ENCODE assay signal across 8 cellular contexts in the genomic region with DNA sequence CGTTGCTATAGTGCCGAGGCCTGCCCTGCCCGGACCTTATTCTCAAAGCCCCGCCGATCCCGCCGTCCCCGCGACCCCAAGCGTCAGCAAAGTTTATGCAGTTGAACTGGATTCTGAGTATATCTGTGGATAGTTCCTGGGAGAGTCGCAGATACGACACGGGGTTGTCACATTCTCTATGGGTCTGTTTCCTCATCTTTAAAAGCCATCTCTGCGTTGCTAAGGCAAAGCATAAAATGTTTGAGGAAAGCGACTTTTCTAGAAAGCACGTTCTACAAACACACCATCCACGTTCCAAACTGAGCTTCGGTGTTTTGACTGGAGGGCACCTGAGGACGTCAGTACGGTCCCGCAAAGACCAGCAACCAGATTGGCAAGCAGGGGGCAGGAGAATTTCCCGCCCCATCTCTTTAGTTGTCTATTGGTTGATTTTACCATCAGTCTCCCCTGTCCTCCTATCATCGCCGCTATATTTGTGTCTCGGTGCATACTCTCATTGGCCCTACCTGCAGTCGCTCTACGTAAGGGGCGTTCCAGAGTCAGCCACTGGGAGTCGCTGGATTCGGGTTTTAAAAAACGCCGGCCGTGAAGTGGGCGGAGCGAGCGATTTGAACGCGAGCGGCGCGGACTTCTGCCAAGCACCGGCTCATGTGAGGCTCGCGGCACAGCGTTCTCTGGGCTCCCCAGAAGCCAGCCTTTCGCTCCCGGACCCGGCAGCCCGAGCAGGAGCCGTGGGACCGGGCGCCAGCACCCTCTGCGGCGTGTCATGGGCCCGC. TPM values are rescaled to one million over a fixed set of nuclear protein-coding genes. Genes with fewer than 3 reads are reported as not detected.
A peak's percentile ranks its signal among the peaks of the same experiment; 100 is the strongest.
DNase-seq lines count a peak whose midpoint lies in the region; TF ChIP-seq lines count a peak whose summit lies in the region.

A gene (plus strand): TSS at position 626 of the 776 bp plus-strand sequence. CDS start 141 bp downstream, at position 767.

- no peaks in the 10 kb centered on the region for H3K9me2 ChIP-seq in MM.1S (replicated peaks; ENCODE audit: insufficient read depth, low read length)
- H3K9me2 ChIP-seq in neural cell (ENCODE audit: insufficient read depth, low read length): no peaks in the 10 kb centered on the region

- TF ChIP-seq RAD21 in neural cell (conservative IDR thresholded peaks at IDR 0.05): peak; percentile 28

- no peak for TF ChIP-seq POLR2A in stomach (IDR thresholded peaks at IDR 0.05)

- H3K4me2 ChIP-seq in MM.1S (ENCODE audit: low read depth, low read length): peak within 1 kb of the TSS; percentile 91
- H3K4me2 ChIP-seq in neural cell (ENCODE audit: low read length): peak within 1 kb of the TSS; percentile 67

- H3K27ac ChIP-seq in MM.1S (ENCODE audit: low read length) (peak within 1 kb of the TSS; percentile 31; the same call in 1 of the 2 replicates), neural cell (ENCODE audit: low read length) (peak within 1 kb of the TSS; percentile 18), stomach (peak within 1 kb of the TSS in 3 of 5 donors; percentile 48 to 72 (median 69))

- no peak for TF ChIP-seq CTCF in MM.1S (IDR thresholded peaks at IDR 0.05; ENCODE audit: low read length)
- TF ChIP-seq CTCF in fibroblast of villous mesenchyme (IDR thresholded peaks at IDR 0.05; ENCODE audit: insufficient read depth, low read depth, low read length): peak; percentile 22
- peak; percentile 64 for TF ChIP-seq CTCF in neural cell (IDR thresholded peaks at IDR 0.05; ENCODE audit: poor library complexity, severe bottlenecking)
- TF ChIP-seq CTCF in stomach (IDR thresholded peaks at IDR 0.05): peak in 4 of 7 experiments; percentile 20 to 60 (median 50)

- peak within 1 kb of the TSS; percentile 66 for H3K9ac ChIP-seq in MM.1S (ENCODE audit: low read length)
- H3K9ac ChIP-seq in neural cell (ENCODE audit: low read length): no peak within 1 kb of the TSS

- peak within 1 kb of the TSS; percentile 80 for H3K4me3 ChIP-seq in HAP-1
- H3K4me3 ChIP-seq in MM.1S (ENCODE audit: low read length): peak within 1 kb of the TSS; percentile 73
- peak within 1 kb of the TSS; percentile 84 for H3K4me3 ChIP-seq in fibroblast of villous mesenchyme (ENCODE audit: low read depth, low read length)
- peak within 1 kb of the TSS; percentile 67 for H3K4me3 ChIP-seq in neural cell (ENCODE audit: low read length)
- peak within 1 kb of the TSS; percentile 68 to 95 (median 86) for H3K4me3 ChIP-seq in stomach

- H2AFZ ChIP-seq in MM.1S (ENCODE audit: low read length) (peak within 1 kb of the TSS; percentile 84), neural cell (ENCODE audit: low read depth, low read length) (no peak within 1 kb of the TSS)

- H3K79me2 ChIP-seq in MM.1S (ENCODE audit: low read length) (peaks cover 39% of the 10 kb centered on the region), neural cell (replicated peaks; ENCODE audit: insufficient read depth, low read length) (no peaks in the 10 kb centered on the region)

- no peaks in the 10 kb centered on the region for H3K27me3 ChIP-seq in HAP-1 (ENCODE audit: low read depth)
- no peaks in the 10 kb centered on the region for H3K27me3 ChIP-seq in MM.1S (replicated peaks; ENCODE audit: insufficient read depth, low read length)
- H3K27me3 ChIP-seq in neural cell (ENCODE audit: insufficient read depth, low read depth, low read length): no peaks in the 10 kb centered on the region
- H3K27me3 ChIP-seq in stomach: peaks cover 0 to 18% (median 5%) of the 10 kb centered on the region in 3 donors

- peaks cover 14% of the 10 kb centered on the region for H3K9me3 ChIP-seq in HAP-1
- H3K9me3 ChIP-seq in MM.1S (replicated peaks; ENCODE audit: insufficient read depth, low read length): no peaks in the 10 kb centered on the region
- no peaks in the 10 kb centered on the region for H3K9me3 ChIP-seq in neural cell (ENCODE audit: low read length)
- peaks cover 0 to under 1% (median 0%) of the 10 kb centered on the region in 4 donors for H3K9me3 ChIP-seq in stomach

- no peaks in the 10 kb centered on the region; the same call in 1 of the 2 replicates for H3F3A ChIP-seq in MM.1S (ENCODE audit: insufficient read depth, low read length)
- no peaks in the 10 kb centered on the region for H3F3A ChIP-seq in neural cell (ENCODE audit: insufficient read depth, low read length, poor library complexity, severe bottlenecking)

- WGBS in stomach, 5 donors: 1 to 2% (median 2%) methylated on average over 36 to 55 of the region's 55 CpGs

- intact Hi-C loops in stomach (cut with DNase I; ENCODE audit: low total_unique reads): no loop called here

- no peaks in the 10 kb centered on the region for H4K20me1 ChIP-seq in MM.1S (ENCODE audit: insufficient read depth, low read length)
- H4K20me1 ChIP-seq in neural cell (ENCODE audit: insufficient read depth): no peaks in the 10 kb centered on the region

- DNase-seq in G401 (ENCODE audit: low spot score): peak; percentile 99
- peak; percentile 98 for DNase-seq in HAP-1 (ENCODE audit: low spot score in 2 of 2)
- DNase-seq in MM.1S: peak; percentile 99
- peak; percentile 99 for DNase-seq in SIG-M5 (lab: John Stamatoyannopoulos, UW)
- DNase-seq in activated gamma-delta T cell (lab: John Stamatoyannopoulos, UW): peak; percentile 67
- DNase-seq in fibroblast of villous mesenchyme (ENCODE audit: low read depth): peak; percentile 100
- DNase-seq in stomach: peak; percentile 98

- H3K4me1 ChIP-seq in HAP-1: peaks cover 4% of the 10 kb centered on the region
- no peaks in the 10 kb centered on the region for H3K4me1 ChIP-seq in MM.1S (ENCODE audit: low read length)
- peaks cover 13 to 24% (median 16%) of the 10 kb centered on the region in 4 donors for H3K4me1 ChIP-seq in stomach

- TF ChIP-seq EP300 in neural cell (conservative IDR thresholded peaks at IDR 0.05; ENCODE audit: poor library complexity, severe bottlenecking) (peak; percentile 17), stomach (IDR thresholded peaks at IDR 0.05) (no peak)

- in situ Hi-C loops in G401 (cut with HindIII; ENCODE audit: low sequenced_read_pairs): no loop called here
- in situ Hi-C loops in HAP-1 (cut with MboI; ENCODE audit: low sequenced_read_pairs): no loop called here

- H3K36me3 ChIP-seq in HAP-1 (replicated peaks) (peaks cover 31% of the 10 kb centered on the region), MM.1S (replicated peaks; ENCODE audit: insufficient read depth, low read length) (no peaks in the 10 kb centered on the region), neural cell (ENCODE audit: insufficient read depth, low read length) (no peaks in the 10 kb centered on the region), stomach (peaks cover 2 to 12% (median 12%) of the 10 kb centered on the region in 4 donors)

TF ChIP-seq in neural cell, 6 proteins besides CTCF, POLR2A, EP300 and RAD21:
- TF ChIP-seq MXI1 (conservative IDR thresholded peaks at IDR 0.05; ENCODE audit: poor library complexity, severe bottlenecking) (peak; percentile 99), POLR2AphosphoS5 (IDR thresholded peaks at IDR 0.05) (peak; percentile 53), EZH2 (IDR thresholded peaks at IDR 0.05; ENCODE audit: borderline replicate concordance, insufficient read depth, low read length, poor library complexity, severe bottlenecking) (no peak), SMC3 (conservative IDR thresholded peaks at IDR 0.05; ENCODE audit: poor library complexity) (peak; percentile 46), TAF1 (IDR thresholded peaks at IDR 0.05; ENCODE audit: low read depth) (no peak)
- TF ChIP-seq, protein P1, sequence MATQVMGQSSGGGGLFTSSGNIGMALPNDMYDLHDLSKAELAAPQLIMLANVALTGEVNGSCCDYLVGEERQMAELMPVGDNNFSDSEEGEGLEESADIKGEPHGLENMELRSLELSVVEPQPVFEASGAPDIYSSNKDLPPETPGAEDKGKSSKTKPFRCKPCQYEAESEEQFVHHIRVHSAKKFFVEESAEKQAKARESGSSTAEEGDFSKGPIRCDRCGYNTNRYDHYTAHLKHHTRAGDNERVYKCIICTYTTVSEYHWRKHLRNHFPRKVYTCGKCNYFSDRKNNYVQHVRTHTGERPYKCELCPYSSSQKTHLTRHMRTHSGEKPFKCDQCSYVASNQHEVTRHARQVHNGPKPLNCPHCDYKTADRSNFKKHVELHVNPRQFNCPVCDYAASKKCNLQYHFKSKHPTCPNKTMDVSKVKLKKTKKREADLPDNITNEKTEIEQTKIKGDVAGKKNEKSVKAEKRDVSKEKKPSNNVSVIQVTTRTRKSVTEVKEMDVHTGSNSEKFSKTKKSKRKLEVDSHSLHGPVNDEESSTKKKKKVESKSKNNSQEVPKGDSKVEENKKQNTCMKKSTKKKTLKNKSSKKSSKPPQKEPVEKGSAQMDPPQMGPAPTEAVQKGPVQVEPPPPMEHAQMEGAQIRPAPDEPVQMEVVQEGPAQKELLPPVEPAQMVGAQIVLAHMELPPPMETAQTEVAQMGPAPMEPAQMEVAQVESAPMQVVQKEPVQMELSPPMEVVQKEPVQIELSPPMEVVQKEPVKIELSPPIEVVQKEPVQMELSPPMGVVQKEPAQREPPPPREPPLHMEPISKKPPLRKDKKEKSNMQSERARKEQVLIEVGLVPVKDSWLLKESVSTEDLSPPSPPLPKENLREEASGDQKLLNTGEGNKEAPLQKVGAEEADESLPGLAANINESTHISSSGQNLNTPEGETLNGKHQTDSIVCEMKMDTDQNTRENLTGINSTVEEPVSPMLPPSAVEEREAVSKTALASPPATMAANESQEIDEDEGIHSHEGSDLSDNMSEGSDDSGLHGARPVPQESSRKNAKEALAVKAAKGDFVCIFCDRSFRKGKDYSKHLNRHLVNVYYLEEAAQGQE (IDR thresholded peaks at IDR 0.05; ENCODE audit: borderline replicate concordance): no peak

RNA-seq across cellular contexts. Expression of the gene that starts here (rescaled TPM):
- 42.0 and 59.8 TPM in 2 replicates for total RNA-seq in G401 (2014; rRNA removed; shearing (Covaris generic))
- total RNA-seq in fibroblast of villous mesenchyme (7.4 and 9.5 TPM in 2 replicates), stomach (1 to 10 TPM in 1 of 5 donors, not detected in 4; 2.0 TPM)
- polyA plus RNA-seq in neural cell (0.54 and 2.1 TPM in 2 replicates), stomach (1 to 10 TPM; 2.3 to 4.0 (median 3.1) TPM)
- 0.49 TPM in 1 of 2 replicates, not detected in the other for polyA minus RNA-seq in neural cell

Comparison
In these comparisons a context has a peak if more than half of its experiments do, and no peak if none do; other contexts are left out.
1. Peak in every context shown above with its lines: DNase-seq, H3K4me3 ChIP-seq and H3K27ac ChIP-seq.
2. H3K27ac ChIP-seq: peak in every context shown above with its lines; median percentile 69 in stomach; 31 in MM.1S; 18 in neural cell.